Comparison of ENCODE assay signal across 24 cellular contexts in genomic region chr2:57804971-57805370, GRCh38.
DNase-seq lines count a peak whose midpoint lies in the region; ATAC-seq, FAIRE-seq and TF ChIP-seq lines count a peak whose summit lies in the region.
"Had no signal": no experiment of that assay in that cellular context is flagged by ENCODE, and none has a peak within 500 bp of the region (broad histone marks: within the 10 kb centered on the region; RNA-seq: fewer than 3 reads in every experiment).

No MANE protein-coding gene starts in this region.

- H3K27me3 ChIP-seq in PC-9 (ENCODE audit: insufficient read depth, low read depth) (no peaks in the 10 kb centered on the region), bronchial epithelial cell (ENCODE audit: control insufficient read depth, insufficient read depth, low read length) (no peaks in the 10 kb centered on the region), neural progenitor cell (no peaks in the 10 kb centered on the region), mesendoderm (ENCODE audit: insufficient read depth, low read length, poor library complexity) (no peaks in the 10 kb centered on the region)
- H3K27me3 ChIP-seq: BLaER1 treated with 17β-estradiol and CSF1 and Interleukin-3, amounts not matched to agents 10 nM and 100 nM had no signal

- H3K36me3 ChIP-seq in PC-9 (ENCODE audit: low read depth) (no peaks in the 10 kb centered on the region), bronchial epithelial cell (ENCODE audit: control insufficient read depth, insufficient read depth, low read length) (no peaks in the 10 kb centered on the region), neural progenitor cell (no peaks in the 10 kb centered on the region), mesendoderm (ENCODE audit: control insufficient read depth, insufficient read depth, low read length) (no peaks in the 10 kb centered on the region)
- H3K36me3 ChIP-seq: BLaER1 treated with 17β-estradiol and CSF1 and Interleukin-3, amounts not matched to agents 10 nM and 100 nM had no signal

- H3K27ac Mint-ChIP-seq in neural progenitor cell: no peak overlapping the region
- H3K27ac Mint-ChIP-seq: B cell; CD4-positive, alpha-beta T cell; CD8-positive, alpha-beta T cell had no signal

- no peak overlapping the region for H2BK5ac ChIP-seq in mesendoderm (ENCODE audit: low read length)

- H3K18ac ChIP-seq in mesendoderm (ENCODE audit: low read length): no peak overlapping the region

- no peak overlapping the region for H3K23ac ChIP-seq in mesendoderm (ENCODE audit: low read length)

- no TSS peak for BruUV-seq in PC-9 (replicated peaks; lab: Mats Ljungman, UMichigan)

- no peak overlapping the region for H2AFZ ChIP-seq in PC-9
- H2AFZ ChIP-seq in neural progenitor cell (replicated peaks): peak overlapping the region; percentile 47

- POLR2A ChIA-PET in PC-9 (lab: Charles Lee; ENCODE audit: unreplicated experiment): no interaction called here

- H3K4me3 ChIP-seq in PC-9: no peak overlapping the region
- H3K4me3 ChIP-seq in bronchial epithelial cell (ENCODE audit: low read depth, low read length): no peak overlapping the region
- no peak overlapping the region for H3K4me3 ChIP-seq in epithelial cell of esophagus (ENCODE audit: low read length)
- H3K4me3 ChIP-seq in neural progenitor cell: no peak overlapping the region
- no peak overlapping the region for H3K4me3 ChIP-seq in mesendoderm (ENCODE audit: low read length)
- H3K4me3 ChIP-seq: A549; BLaER1 treated with 17β-estradiol and CSF1 and Interleukin-3, amounts not matched to agents 10 nM and 100 nM had no signal

- TF ChIP-seq CTCF in PC-9 (conservative IDR thresholded peaks at IDR 0.05) (no peak), bronchial epithelial cell (IDR thresholded peaks at IDR 0.05; ENCODE audit: insufficient read depth, low read length, severe bottlenecking) (no peak), epithelial cell of esophagus (IDR thresholded peaks at IDR 0.05; ENCODE audit: insufficient read depth, low read depth, low read length, missing control alignments) (no peak), neural progenitor cell (IDR thresholded peaks at IDR 0.05) (no peak)

- DNase-seq in PC-9 (no peak), bronchial epithelial cell (ENCODE audit: low read depth) (peak; percentile 32), epithelial cell of esophagus (ENCODE audit: low read depth) (peak; percentile 27), neural progenitor cell (ENCODE audit: low spot score) (no peak), NCI-H1436 (lab: John Stamatoyannopoulos, UW) (no peak), NCI-H187 treated with DMSO at 0.1 percent for 48 hours (lab: John Stamatoyannopoulos, UW) (no peak), mesendoderm (no peak)
- DNase-seq: AML-193; Caco-2; Calu3; CD4-positive, alpha-beta T cell; CD8-positive, alpha-beta T cell; DMS79 treated with DMSO at 0.1 percent for 48 hours; GF-D8 had no signal

- no peaks in the 10 kb centered on the region for H3K79me2 ChIP-seq in PC-9 (ENCODE audit: low read depth)
- no peaks in the 10 kb centered on the region for H3K79me2 ChIP-seq in neural progenitor cell (ENCODE audit: low read depth)
- H3K79me2 ChIP-seq in mesendoderm (ENCODE audit: control insufficient read depth, insufficient read depth, low read length): no peaks in the 10 kb centered on the region

- H3F3A ChIP-seq in PC-9 (ENCODE audit: insufficient read depth, low read depth): no peaks in the 10 kb centered on the region
- H3F3A ChIP-seq in neural progenitor cell (ENCODE audit: low read depth): no peaks in the 10 kb centered on the region

- no peaks in the 10 kb centered on the region for H3K79me1 ChIP-seq in mesendoderm (ENCODE audit: low read length)

- no peak overlapping the region for H3K9ac ChIP-seq in neural progenitor cell
- H3K9ac ChIP-seq in mesendoderm (ENCODE audit: low read length): no peak overlapping the region
- H3K9ac ChIP-seq: BLaER1 treated with 17β-estradiol and CSF1 and Interleukin-3, amounts not matched to agents 10 nM and 100 nM had no signal

- H3K27ac ChIP-seq in PC-9: no peak overlapping the region
- no peak overlapping the region for H3K27ac ChIP-seq in neural progenitor cell
- no peak overlapping the region for H3K27ac ChIP-seq in mesendoderm (ENCODE audit: low read depth, low read length)
- H3K27ac ChIP-seq: 22Rv1; A549; BLaER1 treated with 17β-estradiol and CSF1 and Interleukin-3, amounts not matched to agents 10 nM and 100 nM; C4-2B had no signal

- CTCF ChIA-PET in PC-9 (lab: Charles Lee): no interaction called here

- no peak overlapping the region for H3K56ac ChIP-seq in mesendoderm (ENCODE audit: low read length)

- ATAC-seq in HG02571 (IDR thresholded peaks at IDR 0.05; ENCODE audit: unreplicated experiment): no peak
- ATAC-seq: A549; CD8-positive, alpha-beta T cell had no signal

- FAIRE-seq in bronchial epithelial cell (lab: Jason Lieb, UNC): no peak
- FAIRE-seq: A549, D721Med, G401.6, GM12892, GM18507 had no signal

- no peak overlapping the region for H2BK120ac ChIP-seq in mesendoderm (ENCODE audit: low read depth, low read length)

- H4K20me1 ChIP-seq in PC-9 (ENCODE audit: insufficient read depth) (no peaks in the 10 kb centered on the region), neural progenitor cell (ENCODE audit: low read depth) (no peaks in the 10 kb centered on the region)
- H4K20me1 ChIP-seq: BLaER1 treated with 17β-estradiol and CSF1 and Interleukin-3, amounts not matched to agents 10 nM and 100 nM had no signal

- peaks cover 6% of the 10 kb centered on the region for H3K9me2 ChIP-seq in PC-9 (ENCODE audit: insufficient read depth)

- H3K4me2 ChIP-seq in PC-9 (0 out of 2 replicates have a peak overlapping the region, but pooled peaks have one; percentile 1), neural progenitor cell (no peak overlapping the region), mesendoderm (ENCODE audit: low read length) (no peak overlapping the region)
- H3K4me2 ChIP-seq: A549; BLaER1 treated with 17β-estradiol and CSF1 and Interleukin-3, amounts not matched to agents 10 nM and 100 nM had no signal

- H4K8ac ChIP-seq in mesendoderm (ENCODE audit: low read depth, low read length): no peak overlapping the region

- H3K4me1 ChIP-seq in PC-9 (replicated peaks; ENCODE audit: insufficient read depth) (no peaks in the 10 kb centered on the region), neural progenitor cell (no peaks in the 10 kb centered on the region), mesendoderm (ENCODE audit: control insufficient read depth, low read depth, low read length) (no peaks in the 10 kb centered on the region)
- H3K4me1 ChIP-seq: A549; BLaER1 treated with 17β-estradiol and CSF1 and Interleukin-3, amounts not matched to agents 10 nM and 100 nM; Caco-2 had no signal

- no peaks in the 10 kb centered on the region for H3K27me3 Mint-ChIP-seq in neural progenitor cell (ENCODE audit: insufficient read depth, low read depth)
- H3K27me3 Mint-ChIP-seq: B cell; CD4-positive, alpha-beta T cell had no signal

- H3K4me3 Mint-ChIP-seq in neural progenitor cell: no peak overlapping the region
- H3K4me3 Mint-ChIP-seq: B cell; CD4-positive, alpha-beta T cell; CD8-positive, alpha-beta T cell had no signal

- no peaks in the 10 kb centered on the region for H3K4me1 Mint-ChIP-seq in neural progenitor cell
- H3K4me1 Mint-ChIP-seq: B cell had no signal

- intact Hi-C loops in PC-9 (cut with micrococcal nuclease; ENCODE audit: unreplicated experiment): no loop called here

- peaks cover 3% of the 10 kb centered on the region for H3K9me3 Mint-ChIP-seq in neural progenitor cell
- H3K9me3 Mint-ChIP-seq: CD4-positive, alpha-beta T cell; CD8-positive, alpha-beta T cell had no signal

- H3K9me3 ChIP-seq in PC-9 (ENCODE audit: insufficient read depth, low read depth) (0 out of 2 replicates have a peak, but pooled peaks cover 4% of the 10 kb centered on the region), neural progenitor cell (ENCODE audit: low read depth) (no peaks in the 10 kb centered on the region)
- H3K9me3 ChIP-seq: A549; BLaER1 treated with 17β-estradiol and CSF1 and Interleukin-3, amounts not matched to agents 10 nM and 100 nM; Caco-2 had no signal

- no peak overlapping the region for H2AK5ac ChIP-seq in mesendoderm (ENCODE audit: low read length)

- no peak overlapping the region for H4K5ac ChIP-seq in mesendoderm (ENCODE audit: low read length)

- no CpG with 5 or more reads among the region's 2 CpGs for WGBS in mesendoderm (ENCODE audit: extremely low coverage, insufficient coverage, low lambda C conversion rate)

- peaks cover 2% of the 10 kb centered on the region for H3K36me3 Mint-ChIP-seq in neural progenitor cell
- H3K36me3 Mint-ChIP-seq: CD8-positive, alpha-beta T cell had no signal

- H2BK15ac ChIP-seq in mesendoderm (replicated peaks; ENCODE audit: low read depth): no peak overlapping the region

- H3K4ac ChIP-seq in mesendoderm (ENCODE audit: low read depth, low read length): no peak overlapping the region

Comparison
In these comparisons a context has a peak if more than half of its experiments do, and no peak if none do; other contexts are left out.
1. DNase-seq: peak in bronchial epithelial cell (single experiment) and epithelial cell of esophagus (single experiment); none in PC-9 (0 of 2), neural progenitor cell (single experiment), NCI-H1436 (single experiment), NCI-H187 treated with DMSO at 0.1 percent for 48 hours (single experiment) and mesendoderm (single experiment).